Comparison of ENCODE assay signal across 1 cellular context in genomic region chr10:19941206-19941880, GRCh38.
TF ChIP-seq lines count a peak whose summit lies in the region.

No MANE protein-coding gene starts in this region.

TF ChIP-seq in H1, 55 proteins besides CTCF, POLR2A, EP300 and RAD21 (continued from another document):
- TF ChIP-seq CTBP2 (IDR thresholded peaks at IDR 0.05; ENCODE audit: borderline replicate concordance, insufficient read depth, insufficient read length, low read length) (no peak), BCL11A (IDR thresholded peaks at IDR 0.05; ENCODE audit: low read depth in 2 of 2, low read length in 2 of 2) (no peak), PHF8 (conservative IDR thresholded peaks at IDR 0.05; ENCODE audit: low read depth, low read length) (no peak), HDAC2 (IDR thresholded peaks at IDR 0.05; ENCODE audit: borderline replicate concordance in 1 of 2, low read depth in 2 of 2, low read length in 2 of 2) (no peak), KDM5A (IDR thresholded peaks at IDR 0.05; ENCODE audit: low read length) (no peak), SP2 (IDR thresholded peaks at IDR 0.05; ENCODE audit: low read length) (no peak), NRF1 (IDR thresholded peaks at IDR 0.05; ENCODE audit: low read depth, low read length) (no peak), CBX5 (IDR thresholded peaks at IDR 0.05; ENCODE audit: low read depth, low read length) (no peak), CBX8 (IDR thresholded peaks at IDR 0.05; ENCODE audit: borderline replicate concordance, low read depth, low read length) (no peak), CHD7 (IDR thresholded peaks at IDR 0.05; ENCODE audit: insufficient replicate concordance, low read length) (no peak), ASH2L (IDR thresholded peaks at IDR 0.05; ENCODE audit: low read length) (no peak), GABPA (IDR thresholded peaks at IDR 0.05; ENCODE audit: borderline replicate concordance, insufficient read depth, low read length) (no peak), SIX5 (IDR thresholded peaks at IDR 0.05; ENCODE audit: low read depth, low read length) (no peak), ZNF274 (IDR thresholded peaks at IDR 0.05; ENCODE audit: borderline replicate concordance, extremely low read depth, low read length) (no peak)
